In the genomic region with DNA sequence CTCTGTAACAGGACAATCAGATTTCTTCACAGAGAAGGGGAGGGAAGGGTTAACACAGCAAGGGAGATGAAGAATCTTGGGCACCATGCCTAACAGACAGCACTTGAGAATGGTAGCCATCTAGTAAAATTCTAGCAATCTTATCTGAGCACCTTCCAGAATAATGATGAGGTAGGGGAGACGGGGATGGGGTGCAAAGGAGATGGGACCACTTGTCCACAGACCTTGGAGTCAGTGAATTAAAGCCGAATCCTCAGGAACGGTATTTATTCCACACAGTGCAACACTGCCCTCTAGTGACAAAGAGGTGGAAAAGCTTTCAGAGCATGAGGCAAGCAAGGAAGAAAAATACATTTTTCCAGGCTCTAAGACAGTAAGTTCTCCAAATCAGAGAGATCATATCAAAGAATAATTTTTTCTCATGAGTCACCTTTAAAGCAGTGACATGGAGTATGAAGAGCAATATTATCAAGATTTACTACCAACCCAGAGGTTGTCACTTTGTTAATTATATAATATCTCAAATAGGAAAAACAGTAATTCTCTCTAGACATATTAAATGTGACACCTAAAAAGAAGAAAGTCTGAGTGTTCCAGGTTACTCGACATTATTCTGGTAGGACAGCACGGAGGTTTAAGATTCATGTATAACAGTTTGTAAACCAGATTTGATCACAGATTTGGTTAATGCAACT, we compare ENCODE assay signal across 9 cellular contexts. TPM values are rescaled to one million over a fixed set of nuclear protein-coding genes. Genes with fewer than 3 reads are reported as not detected.
A peak's percentile ranks its signal among the peaks of the same experiment; 100 is the strongest.
DNase-seq lines count a peak whose midpoint lies in the region; ATAC-seq, FAIRE-seq and TF ChIP-seq lines count a peak whose summit lies in the region.
"Had no signal": no experiment of that assay in that cellular context is flagged by ENCODE, and none has a peak within 500 bp of the region (broad histone marks: within the 10 kb centered on the region; RNA-seq: fewer than 3 reads in every experiment).

No MANE protein-coding gene starts in this region.

- intact Hi-C loops in CD14-positive monocyte (cut with micrococcal nuclease), result no loop called here

- H3K4me1 ChIP-seq in RWPE2 (ENCODE audit: insufficient read depth, poor library complexity, severe bottlenecking) (no peaks in the 10 kb centered on the region), suprapubic skin (no peaks in the 10 kb centered on the region)
- H3K4me1 ChIP-seq: SJSA1 had no signal

- TF ChIP-seq EP300 in suprapubic skin (IDR thresholded peaks at IDR 0.05), result no peak

- DNase-seq in CD14-positive monocyte (ENCODE audit: low spot score), result no peak
- no peak for DNase-seq in GM12892 (ENCODE audit: insufficient read length)
- peak; percentile 74 for DNase-seq in M059J (ENCODE audit: low read depth)
- DNase-seq in RWPE2 (ENCODE audit: low spot score), result no peak
- DNase-seq in cerebellar cortex (ENCODE audit: low spot score), result peak; percentile 88
- DNase-seq in kidney glomerular epithelial cell (lab: John Stamatoyannopoulos, UW), result peak; percentile 74
- no peak for DNase-seq in suprapubic skin (ENCODE audit: low spot score in 2 of 2)

- H3K27ac Mint-ChIP-seq in CD14-positive monocyte, result no peak overlapping the region

- H3K4me3 ChIP-seq in RWPE2 (ENCODE audit: severe bottlenecking) (no peak overlapping the region), suprapubic skin (no peak overlapping the region)
- H3K4me3 ChIP-seq: SJSA1 had no signal

- H3K9me3 ChIP-seq in RWPE2 (ENCODE audit: severe bottlenecking) (no peaks in the 10 kb centered on the region), suprapubic skin (no peaks in the 10 kb centered on the region)
- H3K9me3 ChIP-seq: SJSA1 had no signal

- no peaks in the 10 kb centered on the region for H3K9me3 Mint-ChIP-seq in CD14-positive monocyte

- TF ChIP-seq POLR2A in GM12892 (IDR thresholded peaks at IDR 0.05; ENCODE audit: low read depth, low read length), result no peak
- TF ChIP-seq POLR2A in suprapubic skin (IDR thresholded peaks at IDR 0.05), result no peak

- H3K36me3 Mint-ChIP-seq in CD14-positive monocyte, result no peaks in the 10 kb centered on the region

- H3K27ac ChIP-seq in RWPE2 (ENCODE audit: poor library complexity, severe bottlenecking) (no peak overlapping the region), suprapubic skin (no peak overlapping the region)
- H3K27ac ChIP-seq: SJSA1 had no signal

- no peaks in the 10 kb centered on the region for H3K36me3 ChIP-seq in RWPE2 (ENCODE audit: low read depth)
- H3K36me3 ChIP-seq in suprapubic skin, result no peaks in the 10 kb centered on the region
- H3K36me3 ChIP-seq: SJSA1 had no signal

- FAIRE-seq in GM12892 (lab: Jason Lieb, UNC), result peak; percentile 86

- no peaks in the 10 kb centered on the region for H3K27me3 ChIP-seq in RWPE2 (ENCODE audit: insufficient read depth, poor library complexity, severe bottlenecking)
- no peaks in the 10 kb centered on the region for H3K27me3 ChIP-seq in suprapubic skin

- H3K4me3 Mint-ChIP-seq in CD14-positive monocyte, result no peak overlapping the region

- TF ChIP-seq CTCF in CD14-positive monocyte (IDR thresholded peaks at IDR 0.05) (peak; percentile 92), RWPE2 (IDR thresholded peaks at IDR 0.05; ENCODE audit: poor library complexity, severe bottlenecking) (peak; percentile 97), suprapubic skin (IDR thresholded peaks at IDR 0.05) (peak; percentile 86)

- H3K27me3 Mint-ChIP-seq in CD14-positive monocyte (ENCODE audit: low read depth in 3 of 3), result peaks cover 0 to 5% (median 2%) of the 10 kb centered on the region in 3 donors

- WGBS in suprapubic skin, result 2% methylated on average over 5 of the region's 5 CpGs

- ATAC-seq in RWPE2 (ENCODE audit: low read depth) (peak; percentile 52; the same call in 1 of the 3 replicates), GM21381 (IDR thresholded peaks at IDR 0.05; ENCODE audit: unreplicated experiment) (no peak)

- H3K4me1 Mint-ChIP-seq in CD14-positive monocyte, result no peaks in the 10 kb centered on the region

RNA-seq across cellular contexts. Expression of a gene that starts 43.3 kb away (rescaled TPM):
- not detected for polyA plus RNA-seq in CD14-positive monocyte
- 0.08 TPM for polyA plus RNA-seq in GM12892 (2012; ENCODE audit: missing spikeins)
- total RNA-seq in M059J (2014; rRNA removed; shearing (Covaris generic)), result 2.6 and 3.6 TPM in 2 replicates
- 10 to 100 TPM; 13.9 to 25.1 (median 17.7) TPM for total RNA-seq in suprapubic skin
- total RNA-seq: SJSA1 had no signal

Comparison
In these comparisons a context has a peak if more than half of its experiments do, and no peak if none do; other contexts are left out.
1. DNase-seq: peak in M059J (single experiment), cerebellar cortex (single experiment) and kidney glomerular epithelial cell (single experiment); none in CD14-positive monocyte (single experiment), GM12892 (single experiment), RWPE2 (single experiment) and suprapubic skin (0 of 2).
2. Peak in every context shown above with its lines, with median percentiles within 50 percentile points of each other: CTCF ChIP-seq.